Comparison of ENCODE assay signal across 1 cellular context in genomic region chr19:10362259-10362658, GRCh38.
TF ChIP-seq lines count a peak whose summit lies in the region.

No MANE protein-coding gene starts in this region.

TF ChIP-seq in K562, 482 proteins besides CTCF, POLR2A, EP300 and RAD21:
- no peak for TF ChIP-seq TBL1XR1 (IDR thresholded peaks at IDR 0.05; ENCODE audit: low read length in 2 of 2)
- TF ChIP-seq RBFOX2 (IDR thresholded peaks at IDR 0.05; ENCODE audit: low read depth, low read length): peak; percentile 49; the same call in 1 of the 2 replicates
- TF ChIP-seq POLR2G (IDR thresholded peaks at IDR 0.05; ENCODE audit: low read depth, low read length): peak; percentile 37; the same call in 1 of the 2 replicates
- no peak for TF ChIP-seq DLX4 (CRISPR knock-in tag; IDR thresholded peaks at IDR 0.05)
